8 cellular contexts compared by ENCODE assay signal in the genomic region with DNA sequence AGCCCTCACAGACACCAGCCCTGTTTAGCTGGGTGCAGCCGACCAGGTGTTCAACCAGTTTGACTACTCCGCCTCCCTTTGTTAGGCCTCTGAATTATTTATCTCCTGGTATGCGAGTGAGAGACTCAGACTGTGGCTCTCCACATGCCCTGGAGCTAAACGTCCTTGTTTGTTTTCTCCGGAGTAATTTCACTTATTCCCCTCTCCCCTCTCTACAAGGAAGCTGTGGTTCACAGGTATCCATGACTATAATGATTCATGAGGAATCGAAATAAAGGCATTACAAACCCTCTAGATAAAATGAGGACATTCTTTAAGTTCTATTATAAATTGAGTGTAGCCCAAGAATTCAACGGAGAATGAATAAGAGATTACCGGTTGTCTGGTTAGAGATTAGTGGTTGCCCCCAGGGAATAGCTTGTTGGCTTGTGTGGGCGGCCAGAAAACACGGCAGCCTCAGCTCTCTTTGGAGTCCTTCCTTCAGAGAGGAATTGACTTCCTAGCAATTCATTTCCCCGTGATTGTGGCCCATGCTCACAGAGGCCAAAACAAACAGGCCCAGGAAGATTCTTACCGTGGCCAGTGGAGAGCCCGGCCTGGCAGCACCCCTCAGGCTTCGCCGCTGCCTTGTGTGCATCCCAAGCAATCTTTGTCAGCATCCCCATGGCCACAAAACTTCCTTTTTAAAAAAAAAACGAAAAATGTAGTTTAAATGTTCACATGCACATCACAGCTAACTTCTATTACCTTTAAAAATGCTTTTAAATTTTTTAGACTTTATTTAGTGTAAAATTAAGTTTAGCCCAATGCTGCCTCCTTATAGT.
DNase-seq lines count a peak whose midpoint lies in the region; ATAC-seq and TF ChIP-seq lines count a peak whose summit lies in the region.

No MANE protein-coding gene starts in this region.

- peak overlapping the region; percentile 2 for H3K9ac ChIP-seq in smooth muscle cell (ENCODE audit: low read depth)

- H3K27ac ChIP-seq in RWPE1 (peak overlapping the region; percentile 84), smooth muscle cell (ENCODE audit: low read depth) (peak overlapping the region; percentile 87), sigmoid colon (no peak overlapping the region)

- ATAC-seq in HG03378 (IDR thresholded peaks at IDR 0.05; ENCODE audit: unreplicated experiment) (peak; percentile 50), GM19035 (IDR thresholded peaks at IDR 0.05; ENCODE audit: unreplicated experiment) (no peak), HG02610 (IDR thresholded peaks at IDR 0.05; ENCODE audit: unreplicated experiment) (no peak)

- H3F3A ChIP-seq in smooth muscle cell (ENCODE audit: low read depth): no peaks in the 10 kb centered on the region

- no peak for TF ChIP-seq EP300 in sigmoid colon (IDR thresholded peaks at IDR 0.05)

- intact Hi-C loops in sigmoid colon (cut with DNase I): no loop called here

- H2AFZ ChIP-seq in smooth muscle cell (ENCODE audit: low read depth): no peak overlapping the region

- no peaks in the 10 kb centered on the region for H3K79me2 ChIP-seq in smooth muscle cell (ENCODE audit: low read depth)

- POLR2A ChIA-PET in RWPE1 (lab: Yijun Ruan, JAX; ENCODE audit: low non-redundant PET): no interaction called here

- DNase-seq in RWPE1 (ENCODE audit: low spot score): peak; percentile 93
- DNase-seq in hepatic stellate cell (ENCODE audit: low spot score): peak; percentile 67
- no peak for DNase-seq in smooth muscle cell (lab: John Stamatoyannopoulos, UW; ENCODE audit: unreplicated experiment)
- DNase-seq in sigmoid colon: no peak
- no peak for DNase-seq in activated effector memory CD4-positive, alpha-beta T cell treated with Interleukin-2 at 50 U/mL for 16 hours

- 14% methylated on average over 16 of the region's 16 CpGs for WGBS in smooth muscle cell (ENCODE audit: low lambda C conversion rate)
- 26 to 65% methylated on average over 16 of the region's 16 CpGs for WGBS in sigmoid colon, 2 donors

- no peak for TF ChIP-seq CTCF in RWPE1 (conservative IDR thresholded peaks at IDR 0.05; ENCODE audit: low read depth)
- TF ChIP-seq CTCF in smooth muscle cell (IDR thresholded peaks at IDR 0.05; ENCODE audit: borderline replicate concordance, insufficient read depth, poor library complexity, severe bottlenecking): no peak
- no peak for TF ChIP-seq CTCF in sigmoid colon (IDR thresholded peaks at IDR 0.05)

- CTCF ChIA-PET in RWPE1 (lab: Yijun Ruan, JAX): interaction anchor here (0.6 to 1.0 kb wide), 3 partner anchors 10 to 661 kb away, joined by 3 read pairs; no protein-coding TSS in a partner anchor

- H3K27me3 ChIP-seq in smooth muscle cell (ENCODE audit: low read depth) (no peaks in the 10 kb centered on the region), sigmoid colon (no peaks in the 10 kb centered on the region)

- H4K20me1 ChIP-seq in smooth muscle cell (ENCODE audit: low read depth): no peaks in the 10 kb centered on the region

- H3K4me3 ChIP-seq in smooth muscle cell (no peak overlapping the region), sigmoid colon (no peak overlapping the region)

- no peaks in the 10 kb centered on the region for H3K9me3 ChIP-seq in smooth muscle cell (replicated peaks; ENCODE audit: low read depth)
- no peaks in the 10 kb centered on the region for H3K9me3 ChIP-seq in sigmoid colon

- no peak for TF ChIP-seq POLR2A in sigmoid colon (IDR thresholded peaks at IDR 0.05)

- peak overlapping the region; percentile 59 for H3K4me2 ChIP-seq in smooth muscle cell

- H3K4me1 ChIP-seq in smooth muscle cell (ENCODE audit: low read depth) (peaks cover 24% of the 10 kb centered on the region), sigmoid colon (no peaks in the 10 kb centered on the region)

- no peaks in the 10 kb centered on the region for H3K36me3 ChIP-seq in smooth muscle cell (ENCODE audit: low read depth)
- no peaks in the 10 kb centered on the region for H3K36me3 ChIP-seq in sigmoid colon

Comparison
In these comparisons a context has a peak if more than half of its experiments do, and no peak if none do; other contexts are left out.
1. DNase-seq: peak in RWPE1 (single experiment) and hepatic stellate cell (single experiment); none in smooth muscle cell (single experiment), sigmoid colon (single experiment) and activated effector memory CD4-positive, alpha-beta T cell treated with Interleukin-2 at 50 U/mL for 16 hours (single experiment).
2. H3K27ac ChIP-seq: peak in RWPE1 (single experiment) and smooth muscle cell (single experiment); none in sigmoid colon (0 of 4).